8 cellular contexts compared by ENCODE assay signal in the genomic region with DNA sequence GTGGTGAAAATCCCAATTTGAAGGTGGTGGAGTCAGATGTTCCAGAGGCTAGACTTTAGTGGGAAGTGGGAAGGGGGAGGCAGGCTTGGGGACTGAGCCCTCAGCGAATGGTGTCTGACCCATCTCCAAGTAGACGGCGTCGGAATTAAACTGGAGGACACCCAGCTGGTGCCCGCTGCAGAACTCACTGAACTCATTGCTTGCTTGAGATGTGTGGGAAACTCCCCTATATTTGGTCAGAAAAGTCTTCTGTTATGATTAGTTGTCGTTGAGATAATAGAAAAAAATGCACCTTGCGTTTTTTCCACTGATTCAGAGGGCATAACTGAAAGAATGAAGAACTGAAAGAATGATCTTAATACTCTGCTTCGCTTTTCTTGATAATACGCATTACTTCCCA. TPM values are rescaled to one million over a fixed set of nuclear protein-coding genes. Genes with fewer than 3 reads are reported as not detected.
A peak's percentile ranks its signal among the peaks of the same experiment; 100 is the strongest.
DNase-seq lines count a peak whose midpoint lies in the region; ATAC-seq, FAIRE-seq and TF ChIP-seq lines count a peak whose summit lies in the region.

No MANE protein-coding gene starts in this region.

- 83% methylated on average over 9 of the region's 9 CpGs for WGBS in HepG2 (ENCODE audit: low lambda C conversion rate)
- 40% methylated on average over 9 of the region's 9 CpGs for WGBS in thymus

- H4K20me1 ChIP-seq in HepG2 (ENCODE audit: insufficient read depth, low read length): no peaks in the 10 kb centered on the region

- H3K4me1 ChIP-seq in HepG2 (ENCODE audit: insufficient read depth, low read length) (peaks cover 16% of the 10 kb centered on the region), thymus (ENCODE audit: control insufficient read depth, insufficient read depth, low read length) (peaks cover 5% of the 10 kb centered on the region)

- peak overlapping the region; percentile 65 to 84 (median 79) for H3K4me3 ChIP-seq in HepG2 (replicated peaks in 1 of 3; ENCODE audit: insufficient read depth in 1 of 3, low read depth in 2 of 3, low read length in 3 of 3)
- H3K4me3 ChIP-seq in thymus (ENCODE audit: low read length): peak overlapping the region; percentile 75

- peak overlapping the region; percentile 95 for H3K4me2 ChIP-seq in HepG2 (ENCODE audit: low read depth, low read length)

- peaks cover 1 to 6% of the 10 kb centered on the region in 2 experiments; a peak in 1 of 5 replicates for H3K36me3 ChIP-seq in HepG2 (replicated peaks in 1 of 2; ENCODE audit: control insufficient read depth in 1 of 2, insufficient read depth in 2 of 2, low read length in 2 of 2)
- H3K36me3 ChIP-seq in thymus (ENCODE audit: control insufficient read depth, insufficient read depth): peaks cover under 1% of the 10 kb centered on the region

- peaks cover 64% of the 10 kb centered on the region for H3K9me3 ChIP-seq in HepG2 (ENCODE audit: low read length)
- H3K9me3 ChIP-seq in thymus (ENCODE audit: control insufficient read depth): peaks cover 5% of the 10 kb centered on the region

- H2AFZ ChIP-seq in HepG2 (ENCODE audit: low read length): no peak overlapping the region

- no peak for TF ChIP-seq CTCF in HepG2 (CRISPR knock-in tag; IDR thresholded peaks at IDR 0.05)
- TF ChIP-seq CTCF in omental fat pad (IDR thresholded peaks at IDR 0.05): no peak

- peak overlapping the region; percentile 86; the same call in 1 of the 2 replicates for H3K9ac ChIP-seq in HepG2 (ENCODE audit: insufficient read depth, low read depth, low read length)

- no peaks in the 10 kb centered on the region for H3K79me2 ChIP-seq in HepG2 (ENCODE audit: insufficient read depth, low read length)

- FAIRE-seq in HepG2 (lab: Jason Lieb, UNC): no peak

- H3K27ac Mint-ChIP-seq in activated naive CD8-positive, alpha-beta T cell treated with anti-CD3 and anti-CD28 coated beads, Interleukin-2, amount 50 U/mL, for 24 hours: peak overlapping the region; percentile 98

- TSS peak; percentile 80 for BruUV-seq in HepG2 (replicated peaks; lab: Mats Ljungman, UMichigan)

- TF ChIP-seq RAD21 in HepG2 (CRISPR knock-in tag; IDR thresholded peaks at IDR 0.05): no peak

- H3K36me3 Mint-ChIP-seq in activated naive CD8-positive, alpha-beta T cell treated with anti-CD3 and anti-CD28 coated beads, Interleukin-2, amount 50 U/mL, for 24 hours (ENCODE audit: low read depth): peaks cover 77% of the 10 kb centered on the region

- POLR2A ChIA-PET in HepG2 (lab: Yijun Ruan, JAX): interaction anchor here (0.6 to 1.7 kb wide), 8 partner anchors 11 to 1599 kb away, joined by 3 to 13 read pairs (median 4); a partner anchor contains a TSS

- peaks cover 68% of the 10 kb centered on the region for H3K9me3 Mint-ChIP-seq in activated naive CD8-positive, alpha-beta T cell treated with anti-CD3 and anti-CD28 coated beads, Interleukin-2, amount 50 U/mL, for 24 hours

- ATAC-seq in HG03060 (IDR thresholded peaks at IDR 0.05; ENCODE audit: low read depth, unreplicated experiment) (peak; percentile 22), HepG2 (no peak), HG03457 (IDR thresholded peaks at IDR 0.05; ENCODE audit: unreplicated experiment) (no peak), GM19467 (IDR thresholded peaks at IDR 0.05; ENCODE audit: unreplicated experiment) (no peak), omental fat pad (ENCODE audit: low FRiP score) (no peak)
- peak; percentile 2 for ATAC-seq in activated naive CD8-positive, alpha-beta T cell treated with anti-CD3 and anti-CD28 coated beads, Interleukin-2, amount 50 U/mL, for 24 hours

- H3K4me1 Mint-ChIP-seq in activated naive CD8-positive, alpha-beta T cell treated with anti-CD3 and anti-CD28 coated beads, Interleukin-2, amount 50 U/mL, for 24 hours: peaks cover 28% of the 10 kb centered on the region

- intact Hi-C loops in HepG2 (cut with micrococcal nuclease; ENCODE audit: unreplicated experiment): no loop called here

- H3K27me3 Mint-ChIP-seq in activated naive CD8-positive, alpha-beta T cell treated with anti-CD3 and anti-CD28 coated beads, Interleukin-2, amount 50 U/mL, for 24 hours: no peaks in the 10 kb centered on the region

- no peak for TF ChIP-seq EP300 in HepG2 (IDR thresholded peaks at IDR 0.05; ENCODE audit: low read depth in 2 of 2, low read length in 2 of 2)
- TF ChIP-seq EP300 in HepG2 (CRISPR knock-in tag; IDR thresholded peaks at IDR 0.05; ENCODE audit: borderline replicate concordance): no peak

- no peak for TF ChIP-seq POLR2A in HepG2 (IDR thresholded peaks at IDR 0.05; ENCODE audit: insufficient read depth in 1 of 2, low read depth in 2 of 2, low read length in 2 of 2)

- CTCF ChIA-PET in HepG2 (lab: Yijun Ruan, JAX; ENCODE audit: low intra/inter-chr PET ratio, low total read pairs): interaction anchor here (1.4 kb wide), 1 partner anchor 93 kb away, joined by 3 read pairs; no protein-coding TSS in a partner anchor

- no peaks in the 10 kb centered on the region; a peak in 1 of 5 replicates for H3K27me3 ChIP-seq in HepG2 (ENCODE audit: control insufficient read depth in 1 of 2, insufficient read depth in 2 of 2, low read length in 2 of 2)
- H3K27me3 ChIP-seq in thymus (ENCODE audit: control insufficient read depth, insufficient read depth): no peaks in the 10 kb centered on the region

- peak; percentile 38 for DNase-seq in CD1c-positive myeloid dendritic cell (ENCODE audit: extremely low spot score)
- DNase-seq in activated naive CD8-positive, alpha-beta T cell treated with anti-CD3 and anti-CD28 coated beads, Interleukin-2, amount 50 U/mL, for 24 hours: no peak
- DNase-seq in HepG2 (ENCODE audit: low spot score): no peak
- no peak for DNase-seq in omental fat pad (ENCODE audit: low spot score)

- H3K4me3 Mint-ChIP-seq in activated naive CD8-positive, alpha-beta T cell treated with anti-CD3 and anti-CD28 coated beads, Interleukin-2, amount 50 U/mL, for 24 hours: peak overlapping the region; percentile 86

- H3K27ac ChIP-seq in HepG2 (ENCODE audit: extremely low read length, insufficient read depth, low read length) (peak overlapping the region; percentile 70), thymus (ENCODE audit: low read depth) (no peak overlapping the region)

- in situ Hi-C loops in HepG2 (cut with HindIII; ENCODE audit: extremely low pct_ligation_motif_present, low pct_unique_long_range_greater_than_20kb): no loop called here

TF ChIP-seq in HepG2, 621 proteins besides CTCF, POLR2A, EP300 and RAD21:
- TF ChIP-seq ZNF430 (CRISPR knock-in tag; IDR thresholded peaks at IDR 0.05): no peak

RNA-seq across cellular contexts. Expression of a gene that starts 0.9 kb away (rescaled TPM):
- total RNA-seq in HepG2 (2016; rRNA removed; fragmentation: Illumina TruSeq; extraction: Trizol) (5.3 and 5.9 TPM in 2 replicates), omental fat pad (10 to 100 TPM in 2 of 4 donors, 1 to 10 TPM in 2; 3.2 to 12.0 (median 7.6) TPM)
- 1.3 and 1.6 TPM in 2 replicates for total RNA-seq in HepG2 (2016; cell fraction: cytosol; rRNA removed; fragmentation: Illumina TruSeq; extraction: Trizol; ENCODE audit: low read depth)
- 4.9 and 5.2 TPM in 2 replicates for total RNA-seq in HepG2 (2016; cell fraction: insoluble cytoplasmic fraction; rRNA removed; fragmentation: Illumina TruSeq; extraction: Trizol)
- 5.6 and 6.2 TPM in 2 replicates for total RNA-seq in HepG2 (2016; cell fraction: membrane; rRNA removed; fragmentation: Illumina TruSeq; extraction: Trizol)
- 4.8 and 5.9 TPM in 2 replicates for total RNA-seq in HepG2 (2016; cell fraction: nucleus; rRNA removed; fragmentation: Illumina TruSeq; extraction: Trizol)
- polyA plus RNA-seq in HepG2 (2011; rRNA removed) (0.65 and 0.99 TPM in 2 replicates), thymus (3.1 TPM)
- polyA plus RNA-seq in HepG2 (2011; cell fraction: cytosol; rRNA removed): 0.39 and 0.78 TPM in 2 replicates
- polyA plus RNA-seq in HepG2 (2011; cell fraction: nucleus; rRNA removed): 0.55 and 1.3 TPM in 2 replicates
- polyA plus RNA-seq in HepG2 (2012): 0.79 and 1.5 TPM in 2 replicates
- 1.2 and 1.8 TPM in 2 replicates for polyA plus RNA-seq in HepG2 (2016; cell fraction: cytosol; fragmentation: Illumina TruSeq; extraction: Trizol; ENCODE audit: low read depth)
- 3.8 and 5.4 TPM in 2 replicates for polyA plus RNA-seq in HepG2 (2016; cell fraction: insoluble cytoplasmic fraction; fragmentation: Illumina TruSeq; extraction: Trizol; ENCODE audit: low read depth)
- 2.0 and 2.1 TPM in 2 replicates for polyA plus RNA-seq in HepG2 (2016; cell fraction: membrane; fragmentation: Illumina TruSeq; extraction: Trizol; ENCODE audit: low read depth)
- polyA plus RNA-seq in HepG2 (2016; cell fraction: nucleus; fragmentation: Illumina TruSeq; extraction: Trizol; ENCODE audit: insufficient read depth, low read depth): 2.2 and 3.3 TPM in 2 replicates
- 0.58 TPM in 1 of 2 replicates, not detected in the other for polyA minus RNA-seq in HepG2 (2011; rRNA and poly(A)+ RNA removed; ENCODE audit: low replicate concordance)
- polyA minus RNA-seq in HepG2 (2011; cell fraction: cytosol; rRNA and poly(A)+ RNA removed): 0.79 and 1.5 TPM in 2 replicates
- polyA minus RNA-seq in HepG2 (2011; cell fraction: nucleus; rRNA and poly(A)+ RNA removed): 9.4 and 10.1 TPM in 2 replicates

RNA-seq across cellular contexts. Expression of a gene that starts 9.9 kb away (rescaled TPM):
- 1.6 and 2.4 TPM in 2 replicates for total RNA-seq in HepG2 (2016; rRNA removed; fragmentation: Illumina TruSeq; extraction: Trizol)
- 0.44 and 0.61 TPM in 2 replicates for total RNA-seq in HepG2 (2016; cell fraction: cytosol; rRNA removed; fragmentation: Illumina TruSeq; extraction: Trizol; ENCODE audit: low read depth)
- 0.93 and 1.9 TPM in 2 replicates for total RNA-seq in HepG2 (2016; cell fraction: insoluble cytoplasmic fraction; rRNA removed; fragmentation: Illumina TruSeq; extraction: Trizol)
- 0.65 and 0.90 TPM in 2 replicates for total RNA-seq in HepG2 (2016; cell fraction: membrane; rRNA removed; fragmentation: Illumina TruSeq; extraction: Trizol)
- 0.99 and 1.2 TPM in 2 replicates for total RNA-seq in HepG2 (2016; cell fraction: nucleus; rRNA removed; fragmentation: Illumina TruSeq; extraction: Trizol)
- 0.83 and 1.1 TPM in 2 replicates for polyA plus RNA-seq in HepG2 (2011; rRNA removed)
- polyA plus RNA-seq in HepG2 (2011; cell fraction: cytosol; rRNA removed): 0.48 and 1.3 TPM in 2 replicates
- polyA plus RNA-seq in HepG2 (2011; cell fraction: nucleus; rRNA removed): 1.2 and 1.6 TPM in 2 replicates
- 1.5 and 1.8 TPM in 2 replicates for polyA plus RNA-seq in HepG2 (2012)
- polyA plus RNA-seq in HepG2 (2016; cell fraction: cytosol; fragmentation: Illumina TruSeq; extraction: Trizol; ENCODE audit: low read depth): 0.34 and 0.82 TPM in 2 replicates
- 1.3 and 1.6 TPM in 2 replicates for polyA plus RNA-seq in HepG2 (2016; cell fraction: insoluble cytoplasmic fraction; fragmentation: Illumina TruSeq; extraction: Trizol; ENCODE audit: low read depth)
- polyA plus RNA-seq in HepG2 (2016; cell fraction: membrane; fragmentation: Illumina TruSeq; extraction: Trizol; ENCODE audit: low read depth): 0.64 and 1.2 TPM in 2 replicates
- 1.7 and 1.8 TPM in 2 replicates for polyA plus RNA-seq in HepG2 (2016; cell fraction: nucleus; fragmentation: Illumina TruSeq; extraction: Trizol; ENCODE audit: insufficient read depth, low read depth)
- polyA minus RNA-seq in HepG2 (2011; rRNA and poly(A)+ RNA removed; ENCODE audit: low replicate concordance): 1.2 TPM in 1 of 2 replicates, not detected in the other
- polyA minus RNA-seq in HepG2 (2011; cell fraction: cytosol; rRNA and poly(A)+ RNA removed): 0.26 and 1.1 TPM in 2 replicates
- 2.1 and 2.3 TPM in 2 replicates for polyA minus RNA-seq in HepG2 (2011; cell fraction: nucleus; rRNA and poly(A)+ RNA removed)
- 6.2 TPM for polyA plus RNA-seq in thymus
- total RNA-seq in omental fat pad: 1 to 10 TPM; 4.2 to 7.9 (median 4.9) TPM

Comparison
In these comparisons a context has a peak if more than half of its experiments do, and no peak if none do; other contexts are left out.
1. ATAC-seq: peak in HG03060 (single experiment) and activated naive CD8-positive, alpha-beta T cell treated with anti-CD3 and anti-CD28 coated beads, Interleukin-2, amount 50 U/mL, for 24 hours (single experiment); none in HepG2 (single experiment), HG03457 (single experiment), GM19467 (single experiment) and omental fat pad (single experiment).